In genomic region chrX:115652221-115652620, GRCh38 we compare ENCODE assay signal across 27 cellular contexts.
"Had no signal": no experiment of that assay in that cellular context is flagged by ENCODE, and none has a peak within 500 bp of the region (broad histone marks: within the 10 kb centered on the region; RNA-seq: fewer than 3 reads in every experiment).

No MANE protein-coding gene starts in this region.

- H3K4me2 ChIP-seq: neural progenitor cell, smooth muscle cell had no signal

- H3K4me3 ChIP-seq: left ventricle myocardium inferior, lung, neural progenitor cell, ovary, right atrium auricular region, right lobe of liver, smooth muscle cell, tibial nerve, upper lobe of left lung had no signal

- H2AFZ ChIP-seq: neural progenitor cell had no signal

- H3K27ac ChIP-seq: left ventricle myocardium inferior, neural progenitor cell, neutrophil, ovary, right atrium auricular region, right lobe of liver, tibial nerve, upper lobe of left lung had no signal

- H3K36me3 ChIP-seq: neural progenitor cell, neutrophil, ovary had no signal

- ATAC-seq: natural killer cell; right lobe of liver; stimulated activated memory B cell treated with anti-CD40 and anti-IgM and Interleukin-4, amounts not matched to agents 10 μg/mL and 1 μg/mL and 100 μg/mL, for 72 hours; stimulated activated naive CD8-positive, alpha-beta T cell treated with anti-CD3 and anti-CD28 coated beads, Interleukin-15, amount 100 ng/mL, for 72 hours had no signal

- H3K4me1 ChIP-seq: right atrium auricular region, right lobe of liver, upper lobe of left lung had no signal

- H3K36me3 Mint-ChIP-seq: immature natural killer cell; naive B cell; natural killer cell; stimulated activated memory B cell treated with anti-CD40 and anti-IgM and Interleukin-4, amounts not matched to agents 10 μg/mL and 1 μg/mL and 100 μg/mL, for 72 hours had no signal

- H3K9me3 ChIP-seq: left ventricle myocardium inferior, neutrophil, ovary, right atrium auricular region, right lobe of liver, tibial nerve, upper lobe of left lung had no signal

- H3K9me3 Mint-ChIP-seq: immature natural killer cell; mesothelial cell of epicardium; natural killer cell; nephron progenitor cell; neural progenitor cell; stimulated activated memory B cell treated with anti-CD40 and anti-IgM and Interleukin-4, amounts not matched to agents 10 μg/mL and 1 μg/mL and 100 μg/mL, for 72 hours; stimulated activated naive CD8-positive, alpha-beta T cell treated with anti-CD3 and anti-CD28 coated beads, Interleukin-15, amount 100 ng/mL, for 72 hours had no signal

- H3K9ac ChIP-seq: neural progenitor cell had no signal

- DNase-seq: hypothalamus; immature natural killer cell; left ventricle myocardium inferior; mesendoderm; naive B cell; natural killer cell; nephron progenitor cell; occipital lobe; ovary; right lobe of liver; stimulated activated CD4-positive, alpha-beta T cell treated with anti-CD3 and anti-CD28 coated beads, Interleukin-1b, Interleukin-23, amount 100 ng/mL, for 48 hours; stimulated activated CD4-positive, alpha-beta T cell treated with anti-CD3 and anti-CD28 coated beads, Interleukin-2, amount 100 ng/mL, for 48 hours; stimulated activated CD4-positive, alpha-beta T cell treated with anti-CD3 and anti-CD28 coated beads, Interleukin-4, amount 100 ng/mL, for 4 hours; stimulated activated CD8-positive, alpha-beta memory T cell treated with anti-CD3 and anti-CD28 coated beads, Interleukin-4, amount 100 ng/mL, for 48 hours; stimulated activated naive CD4-positive, alpha-beta T cell treated with Interleukin-2 at 50 U/mL for 16 hours; stimulated activated naive CD8-positive, alpha-beta T cell treated with anti-CD3 and anti-CD28 coated beads, Interleukin-15, amount 100 ng/mL, for 72 hours; substantia nigra; upper lobe of left lung had no signal

- H3K27me3 Mint-ChIP-seq: progenitor cell of endocrine pancreas; stimulated activated memory B cell treated with anti-CD40 and anti-IgM and Interleukin-4, amounts not matched to agents 10 μg/mL and 1 μg/mL and 100 μg/mL, for 72 hours; stimulated activated naive CD8-positive, alpha-beta T cell treated with anti-CD3 and anti-CD28 coated beads, Interleukin-15, amount 100 ng/mL, for 72 hours had no signal

- H3K4me1 Mint-ChIP-seq: immature natural killer cell; naive B cell; natural killer cell; nephron progenitor cell; stimulated activated memory B cell treated with anti-CD40 and anti-IgM and Interleukin-4, amounts not matched to agents 10 μg/mL and 1 μg/mL and 100 μg/mL, for 72 hours; stimulated activated naive CD8-positive, alpha-beta T cell treated with anti-CD3 and anti-CD28 coated beads, Interleukin-15, amount 100 ng/mL, for 72 hours had no signal

- H3K4me3 Mint-ChIP-seq: immature natural killer cell; mesothelial cell of epicardium; naive B cell; natural killer cell; nephron progenitor cell; neural progenitor cell; stimulated activated memory B cell treated with anti-CD40 and anti-IgM and Interleukin-4, amounts not matched to agents 10 μg/mL and 1 μg/mL and 100 μg/mL, for 72 hours; stimulated activated naive CD8-positive, alpha-beta T cell treated with anti-CD3 and anti-CD28 coated beads, Interleukin-15, amount 100 ng/mL, for 72 hours had no signal

- H3K27me3 ChIP-seq: neural progenitor cell, neutrophil, ovary, right atrium auricular region, right lobe of liver had no signal

- H3K27ac Mint-ChIP-seq: immature natural killer cell; mesothelial cell of epicardium; naive B cell; natural killer cell; nephron progenitor cell; neural progenitor cell; progenitor cell of endocrine pancreas; stimulated activated memory B cell treated with anti-CD40 and anti-IgM and Interleukin-4, amounts not matched to agents 10 μg/mL and 1 μg/mL and 100 μg/mL, for 72 hours; stimulated activated naive CD8-positive, alpha-beta T cell treated with anti-CD3 and anti-CD28 coated beads, Interleukin-15, amount 100 ng/mL, for 72 hours had no signal
